Comparison of ENCODE assay signal across 13 cellular contexts in the genomic region with DNA sequence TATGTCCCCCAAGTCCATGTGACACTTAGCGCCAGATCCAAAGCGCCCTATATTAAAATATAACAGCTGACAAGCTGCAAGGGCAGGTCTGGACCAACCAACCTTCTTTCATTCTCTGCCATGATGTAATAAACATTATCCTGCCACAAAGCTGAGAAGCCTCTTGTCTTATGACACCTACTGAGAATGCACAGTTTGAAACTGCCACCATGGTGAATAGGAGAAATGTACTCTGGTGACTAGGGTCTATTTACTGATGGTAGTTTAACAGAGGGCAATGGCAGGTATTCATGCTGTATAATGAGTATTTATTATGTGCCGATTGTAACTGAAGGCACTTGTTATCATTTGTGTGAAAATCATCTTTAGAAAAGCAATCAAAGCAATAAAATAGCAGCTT.
A peak's percentile ranks its signal among the peaks of the same experiment; 100 is the strongest.
DNase-seq lines count a peak whose midpoint lies in the region; ATAC-seq and TF ChIP-seq lines count a peak whose summit lies in the region.
"Had no signal": no experiment of that assay in that cellular context is flagged by ENCODE, and none has a peak within 500 bp of the region (broad histone marks: within the 10 kb centered on the region; RNA-seq: fewer than 3 reads in every experiment).

No MANE protein-coding gene starts in this region.

- peak; percentile 95 for TF ChIP-seq EP300 in neural cell (conservative IDR thresholded peaks at IDR 0.05; ENCODE audit: poor library complexity, severe bottlenecking)

- H4K20me1 ChIP-seq in Loucy (ENCODE audit: insufficient read depth, low read length, poor library complexity, severe bottlenecking) (no peaks in the 10 kb centered on the region), neural cell (ENCODE audit: insufficient read depth) (no peaks in the 10 kb centered on the region), Karpas-422 (ENCODE audit: insufficient read depth, low read depth, low read length) (no peaks in the 10 kb centered on the region)

- 0 out of 2 replicates have a peak overlapping the region, but pooled peaks have one; percentile 37 for H2AFZ ChIP-seq in Loucy (ENCODE audit: low read length)
- H2AFZ ChIP-seq in neural cell (ENCODE audit: low read depth, low read length), result no peak overlapping the region
- H2AFZ ChIP-seq in Karpas-422 (ENCODE audit: low read length), result no peak overlapping the region
- H2AFZ ChIP-seq: GM23248 had no signal

- TF ChIP-seq CTCF in Loucy (conservative IDR thresholded peaks at IDR 0.05; ENCODE audit: low read length) (no peak), neural cell (IDR thresholded peaks at IDR 0.05; ENCODE audit: poor library complexity, severe bottlenecking) (no peak)

- H3K9me2 ChIP-seq in Loucy (replicated peaks; ENCODE audit: low read depth, low read length) (no peaks in the 10 kb centered on the region), neural cell (ENCODE audit: insufficient read depth, low read length) (no peaks in the 10 kb centered on the region), Karpas-422 (replicated peaks; ENCODE audit: insufficient read depth, low read length) (no peaks in the 10 kb centered on the region)

- H3K79me2 ChIP-seq in Loucy (ENCODE audit: insufficient read depth, low read length), result no peaks in the 10 kb centered on the region
- H3K79me2 ChIP-seq in neural cell (replicated peaks; ENCODE audit: insufficient read depth, low read length), result no peaks in the 10 kb centered on the region
- H3K79me2 ChIP-seq in Karpas-422 (ENCODE audit: low read length), result no peaks in the 10 kb centered on the region

- peaks cover 20% of the 10 kb centered on the region for H3F3A ChIP-seq in Loucy (ENCODE audit: low read depth)
- no peaks in the 10 kb centered on the region for H3F3A ChIP-seq in neural cell (ENCODE audit: insufficient read depth, low read length, poor library complexity, severe bottlenecking)

- H3K9me3 ChIP-seq in Loucy (ENCODE audit: insufficient read depth, low read depth, low read length), result no peaks in the 10 kb centered on the region
- H3K9me3 ChIP-seq in neural cell (ENCODE audit: low read length), result no peaks in the 10 kb centered on the region
- H3K9me3 ChIP-seq in Karpas-422 (ENCODE audit: low read length), result peaks cover 17% of the 10 kb centered on the region

- H3K4me3 ChIP-seq in Loucy (ENCODE audit: low read length, poor library complexity, severe bottlenecking) (no peak overlapping the region), neural cell (ENCODE audit: low read length) (no peak overlapping the region), Karpas-422 (ENCODE audit: low read length) (no peak overlapping the region)
- H3K4me3 ChIP-seq: GM23248 had no signal

- H3K27ac ChIP-seq in neural cell (ENCODE audit: low read length) (no peak overlapping the region), Karpas-422 (ENCODE audit: low read length) (no peak overlapping the region)
- H3K27ac ChIP-seq: GM23248 had no signal

- H3K9ac ChIP-seq in Loucy (ENCODE audit: low read depth, low read length, poor library complexity, severe bottlenecking), result no peak overlapping the region
- no peak overlapping the region for H3K9ac ChIP-seq in neural cell (ENCODE audit: low read length)
- no peak overlapping the region for H3K9ac ChIP-seq in Karpas-422 (ENCODE audit: low read length)
- H3K9ac ChIP-seq: GM23248 had no signal

- H3K36me3 ChIP-seq in Loucy (ENCODE audit: insufficient read depth, low read length) (no peaks in the 10 kb centered on the region), neural cell (ENCODE audit: insufficient read depth, low read length) (no peaks in the 10 kb centered on the region), Karpas-422 (ENCODE audit: insufficient read depth, low read length) (no peaks in the 10 kb centered on the region)

- no peak for ATAC-seq in GM21360 (IDR thresholded peaks at IDR 0.05; ENCODE audit: unreplicated experiment)
- ATAC-seq: HCT116 had no signal

- no peak for TF ChIP-seq RAD21 in neural cell (conservative IDR thresholded peaks at IDR 0.05)

- peaks cover 37% of the 10 kb centered on the region for H3K4me1 ChIP-seq in Loucy (ENCODE audit: insufficient read depth, low read length, poor library complexity, severe bottlenecking)
- H3K4me1 ChIP-seq in Karpas-422 (ENCODE audit: low read length), result no peaks in the 10 kb centered on the region

- in situ Hi-C loops in KBM-7 (cut with MboI; ENCODE audit: low pct_unique_long_range_greater_than_20kb, low sequenced_read_pairs), result no loop called here

- H3K27me3 ChIP-seq in Loucy (ENCODE audit: insufficient read depth, low read length, poor library complexity, severe bottlenecking) (no peaks in the 10 kb centered on the region), neural cell (ENCODE audit: insufficient read depth, low read depth, low read length) (no peaks in the 10 kb centered on the region), Karpas-422 (ENCODE audit: low read length) (no peaks in the 10 kb centered on the region)

- DNase-seq in NCI-H146 treated with DMSO at 0.1 percent for 48 hours (lab: John Stamatoyannopoulos, UW; ENCODE audit: unreplicated experiment) (peak; percentile 92), NCI-H345 (lab: John Stamatoyannopoulos, UW) (peak; percentile 79), Karpas-422 (no peak), KBM-7 (no peak)
- DNase-seq: C1 segment of cervical spinal cord; Calu3; CD4-positive, alpha-beta T cell; DMS 273 treated with DMSO at 0.1 percent for 48 hours; GM23248 had no signal

- H3K4me2 ChIP-seq in Loucy (ENCODE audit: low read depth, low read length, poor library complexity, severe bottlenecking), result no peak overlapping the region
- H3K4me2 ChIP-seq in neural cell (ENCODE audit: low read length), result no peak overlapping the region
- H3K4me2 ChIP-seq in Karpas-422 (ENCODE audit: low read depth, low read length, poor library complexity, severe bottlenecking), result no peak overlapping the region

TF ChIP-seq in neural cell, 6 proteins besides CTCF, POLR2A, EP300 and RAD21:
- TF ChIP-seq POLR2AphosphoS5 (IDR thresholded peaks at IDR 0.05), result peak; percentile 78
- TF ChIP-seq SMC3 (conservative IDR thresholded peaks at IDR 0.05; ENCODE audit: poor library complexity), result no peak

Comparison
In these comparisons a context has a peak if more than half of its experiments do, and no peak if none do; other contexts are left out.
1. DNase-seq: peak in NCI-H146 treated with DMSO at 0.1 percent for 48 hours (single experiment) and NCI-H345 (single experiment); none in Karpas-422 (single experiment) and KBM-7 (single experiment).